Comparison of ENCODE assay signal across 13 cellular contexts in genomic region chr4:113893546-113893945, GRCh38.
A peak's percentile ranks its signal among the peaks of the same experiment; 100 is the strongest.
DNase-seq lines count a peak whose midpoint lies in the region; TF ChIP-seq lines count a peak whose summit lies in the region.
"Had no signal": no experiment of that assay in that cellular context is flagged by ENCODE, and none has a peak within 500 bp of the region (broad histone marks: within the 10 kb centered on the region; RNA-seq: fewer than 3 reads in every experiment).

No MANE protein-coding gene starts in this region.

- no peak overlapping the region for H3K27ac ChIP-seq in breast epithelium
- H3K27ac ChIP-seq in smooth muscle cell (ENCODE audit: low read depth): no peak overlapping the region
- H3K27ac ChIP-seq: BLaER1 had no signal

- peak; percentile 24 for TF ChIP-seq CTCF in MCF 10A (IDR thresholded peaks at IDR 0.05; ENCODE audit: unreplicated experiment)
- TF ChIP-seq CTCF in breast epithelium (IDR thresholded peaks at IDR 0.05): no peak
- peak; percentile 54 for TF ChIP-seq CTCF in Loucy (conservative IDR thresholded peaks at IDR 0.05; ENCODE audit: low read length)
- TF ChIP-seq CTCF in choroid plexus epithelial cell (conservative IDR thresholded peaks at IDR 0.05; ENCODE audit: low read depth, low read length): peak; percentile 44
- peak; percentile 44 for TF ChIP-seq CTCF in smooth muscle cell (IDR thresholded peaks at IDR 0.05; ENCODE audit: borderline replicate concordance, insufficient read depth, poor library complexity, severe bottlenecking)

- H3K9ac ChIP-seq in Loucy (ENCODE audit: low read depth, low read length, poor library complexity, severe bottlenecking): no peak overlapping the region
- no peak overlapping the region for H3K9ac ChIP-seq in smooth muscle cell (ENCODE audit: low read depth)
- H3K9ac ChIP-seq: BLaER1 had no signal

- no peaks in the 10 kb centered on the region for H3K27me3 Mint-ChIP-seq in MCF 10A (ENCODE audit: insufficient read depth, unreplicated experiment)
- no peaks in the 10 kb centered on the region for H3K27me3 Mint-ChIP-seq in activated naive CD4-positive, alpha-beta T cell treated with anti-CD3 and anti-CD28 coated beads, Interleukin-2, amount 10 ng/mL, durations not matched to agents 7 days and 5 days

- H3K4me2 ChIP-seq in Loucy (ENCODE audit: low read depth, low read length, poor library complexity, severe bottlenecking): no peak overlapping the region
- no peak overlapping the region for H3K4me2 ChIP-seq in smooth muscle cell
- H3K4me2 ChIP-seq: BLaER1 had no signal

- no TSS peak for BruUV-seq in MCF 10A (replicated peaks; lab: Mats Ljungman, UMichigan)

- H3K79me2 ChIP-seq in Loucy (ENCODE audit: insufficient read depth, low read length) (no peaks in the 10 kb centered on the region), smooth muscle cell (ENCODE audit: low read depth) (no peaks in the 10 kb centered on the region)

- DNase-seq in MCF 10A (ENCODE audit: unreplicated experiment): peak; percentile 36
- no peak for DNase-seq in breast epithelium (ENCODE audit: low spot score in 2 of 2)
- DNase-seq in choroid plexus epithelial cell (ENCODE audit: low read depth): peak; percentile 56
- no peak for DNase-seq in smooth muscle cell (lab: John Stamatoyannopoulos, UW; ENCODE audit: unreplicated experiment)
- no peak for DNase-seq in SK-N-DZ (ENCODE audit: low spot score)
- DNase-seq in NCI-H146 (lab: John Stamatoyannopoulos, UW): no peak
- DNase-seq in activated naive CD4-positive, alpha-beta T cell treated with anti-CD3 and anti-CD28 coated beads, Interleukin-2, amount 10 ng/mL, durations not matched to agents 7 days and 5 days: no peak
- DNase-seq: activated CD8-positive, alpha-beta memory T cell treated with anti-CD3 and anti-CD28 coated beads for 24 hours; NCI-H1092 treated with DMSO at 0.1 percent for 48 hours; NCI-H748 treated with DMSO at 0.1 percent for 48 hours; substantia nigra had no signal

- no peaks in the 10 kb centered on the region for H3K4me1 ChIP-seq in breast epithelium
- no peaks in the 10 kb centered on the region for H3K4me1 ChIP-seq in Loucy (ENCODE audit: insufficient read depth, low read length, poor library complexity, severe bottlenecking)
- no peaks in the 10 kb centered on the region for H3K4me1 ChIP-seq in smooth muscle cell (ENCODE audit: low read depth)
- H3K4me1 ChIP-seq: BLaER1 had no signal

- H3K27me3 ChIP-seq in breast epithelium: no peaks in the 10 kb centered on the region
- H3K27me3 ChIP-seq in Loucy (ENCODE audit: insufficient read depth, low read length, poor library complexity, severe bottlenecking): no peaks in the 10 kb centered on the region
- H3K27me3 ChIP-seq in smooth muscle cell (ENCODE audit: low read depth): no peaks in the 10 kb centered on the region
- H3K27me3 ChIP-seq: BLaER1 had no signal

- intact Hi-C loops in MCF 10A (cut with micrococcal nuclease): loop anchor here (5.0 kb wide), 2 partner anchors 111 to 501 kb away; no protein-coding TSS in a partner anchor
- intact Hi-C loops in breast epithelium (cut with DNase I; ENCODE audit: low total_unique reads): no loop called here

- H3K9me3 ChIP-seq in breast epithelium (no peaks in the 10 kb centered on the region), Loucy (ENCODE audit: insufficient read depth, low read depth, low read length) (no peaks in the 10 kb centered on the region), smooth muscle cell (replicated peaks; ENCODE audit: low read depth) (no peaks in the 10 kb centered on the region)

- H4K20me1 ChIP-seq in Loucy (ENCODE audit: insufficient read depth, low read length, poor library complexity, severe bottlenecking): no peaks in the 10 kb centered on the region
- no peaks in the 10 kb centered on the region for H4K20me1 ChIP-seq in smooth muscle cell (ENCODE audit: low read depth)
- H4K20me1 ChIP-seq: BLaER1 had no signal

- H3K36me3 ChIP-seq in breast epithelium (no peaks in the 10 kb centered on the region), Loucy (ENCODE audit: insufficient read depth, low read length) (no peaks in the 10 kb centered on the region), smooth muscle cell (ENCODE audit: low read depth) (no peaks in the 10 kb centered on the region)
- H3K36me3 ChIP-seq: BLaER1 had no signal

- H3K9me2 ChIP-seq in Loucy (replicated peaks; ENCODE audit: low read depth, low read length): no peaks in the 10 kb centered on the region

- H3F3A ChIP-seq in Loucy (ENCODE audit: low read depth) (no peaks in the 10 kb centered on the region), smooth muscle cell (ENCODE audit: low read depth) (no peaks in the 10 kb centered on the region)

- H3K36me3 Mint-ChIP-seq in MCF 10A (ENCODE audit: insufficient read depth, unreplicated experiment): peaks cover 16% of the 10 kb centered on the region
- H3K36me3 Mint-ChIP-seq in activated naive CD4-positive, alpha-beta T cell treated with anti-CD3 and anti-CD28 coated beads, Interleukin-2, amount 10 ng/mL, durations not matched to agents 7 days and 5 days: no peaks in the 10 kb centered on the region

- TF ChIP-seq POLR2A in breast epithelium (IDR thresholded peaks at IDR 0.05): no peak

- POLR2A ChIA-PET in MCF 10A (lab: Yijun Ruan, JAX): interaction anchor here (0.7 kb wide), 2 partner anchors 72 to 88 kb away, joined by 3 to 5 read pairs; no protein-coding TSS in a partner anchor

- no peak overlapping the region for H2AFZ ChIP-seq in Loucy (ENCODE audit: low read length)
- no peak overlapping the region for H2AFZ ChIP-seq in smooth muscle cell (ENCODE audit: low read depth)

- H3K9me3 Mint-ChIP-seq in MCF 10A (ENCODE audit: unreplicated experiment): no peaks in the 10 kb centered on the region
- peaks cover 6% of the 10 kb centered on the region for H3K9me3 Mint-ChIP-seq in activated naive CD4-positive, alpha-beta T cell treated with anti-CD3 and anti-CD28 coated beads, Interleukin-2, amount 10 ng/mL, durations not matched to agents 7 days and 5 days

- H3K4me3 ChIP-seq in breast epithelium (no peak overlapping the region), Loucy (ENCODE audit: low read length, poor library complexity, severe bottlenecking) (no peak overlapping the region), choroid plexus epithelial cell (ENCODE audit: low read depth, low read length) (no peak overlapping the region), smooth muscle cell (no peak overlapping the region)
- H3K4me3 ChIP-seq: BLaER1 had no signal

- no peak overlapping the region for H3K27ac Mint-ChIP-seq in MCF 10A (ENCODE audit: low read depth, unreplicated experiment)
- no peak overlapping the region for H3K27ac Mint-ChIP-seq in activated naive CD4-positive, alpha-beta T cell treated with anti-CD3 and anti-CD28 coated beads, Interleukin-2, amount 10 ng/mL, durations not matched to agents 7 days and 5 days

- H3K4me3 Mint-ChIP-seq in MCF 10A (ENCODE audit: unreplicated experiment): no peak overlapping the region
- no peak overlapping the region for H3K4me3 Mint-ChIP-seq in activated naive CD4-positive, alpha-beta T cell treated with anti-CD3 and anti-CD28 coated beads, Interleukin-2, amount 10 ng/mL, durations not matched to agents 7 days and 5 days

- CTCF ChIA-PET in MCF 10A (lab: Yijun Ruan, JAX): interaction anchor here (0.6 kb wide), 1 partner anchor 45 kb away, joined by 3 read pairs; no protein-coding TSS in a partner anchor
- CTCF ChIA-PET in activated naive CD4-positive, alpha-beta T cell treated with anti-CD3 and anti-CD28 coated beads, Interleukin-2, amount 10 ng/mL, durations not matched to agents 7 days and 5 days (lab: Charles Lee): interaction anchor here (1.3 kb wide), 1 partner anchor 499 kb away, joined by 5 read pairs; no protein-coding TSS in a partner anchor

- no peaks in the 10 kb centered on the region for H3K4me1 Mint-ChIP-seq in MCF 10A (ENCODE audit: insufficient read depth, unreplicated experiment)
- peaks cover 7% of the 10 kb centered on the region for H3K4me1 Mint-ChIP-seq in activated naive CD4-positive, alpha-beta T cell treated with anti-CD3 and anti-CD28 coated beads, Interleukin-2, amount 10 ng/mL, durations not matched to agents 7 days and 5 days

Comparison
In these comparisons a context has a peak if more than half of its experiments do, and no peak if none do; other contexts are left out.
1. DNase-seq: peak in MCF 10A (single experiment) and choroid plexus epithelial cell (single experiment); none in breast epithelium (0 of 2), smooth muscle cell (single experiment), SK-N-DZ (single experiment), NCI-H146 (single experiment) and activated naive CD4-positive, alpha-beta T cell treated with anti-CD3 and anti-CD28 coated beads, Interleukin-2, amount 10 ng/mL, durations not matched to agents 7 days and 5 days (single experiment).
2. CTCF ChIP-seq: peak in MCF 10A (single experiment), Loucy (single experiment), choroid plexus epithelial cell (single experiment) and smooth muscle cell (single experiment); none in breast epithelium (0 of 3).